ENCODE assay signal across 1 cellular context in genomic region chr2:119784876-119785275, GRCh38.
TF ChIP-seq lines count a peak whose summit lies in the region.

No MANE protein-coding gene starts in this region.

TF ChIP-seq in WTC11, 78 proteins besides CTCF, POLR2A, EP300 and RAD21 (continued from another document):
- TF ChIP-seq E2F1 (CRISPR knock-in tag; IDR thresholded peaks at IDR 0.05) (no peak), ZNF138 (CRISPR knock-in tag; conservative IDR thresholded peaks at IDR 0.05) (no peak), NR3C1 (CRISPR knock-in tag; conservative IDR thresholded peaks at IDR 0.05; ENCODE audit: low read depth) (no peak), NFYB (CRISPR knock-in tag; conservative IDR thresholded peaks at IDR 0.05; ENCODE audit: low read depth) (no peak), TEAD1 (CRISPR knock-in tag; IDR thresholded peaks at IDR 0.05) (no peak), CBFB (CRISPR knock-in tag; IDR thresholded peaks at IDR 0.05; ENCODE audit: low read depth) (no peak)
